ENCODE assay signal across 1 cellular context in genomic region chr1:94093996-94094395, GRCh38.
TF ChIP-seq lines count a peak whose summit lies in the region.

No MANE protein-coding gene starts in this region.

TF ChIP-seq in GM23338, 12 proteins besides CTCF, POLR2A, EP300 and RAD21:
- TF ChIP-seq REST (IDR thresholded peaks at IDR 0.05; ENCODE audit: unreplicated experiment) = no peak
